9 cellular contexts compared by ENCODE assay signal in the genomic region with DNA sequence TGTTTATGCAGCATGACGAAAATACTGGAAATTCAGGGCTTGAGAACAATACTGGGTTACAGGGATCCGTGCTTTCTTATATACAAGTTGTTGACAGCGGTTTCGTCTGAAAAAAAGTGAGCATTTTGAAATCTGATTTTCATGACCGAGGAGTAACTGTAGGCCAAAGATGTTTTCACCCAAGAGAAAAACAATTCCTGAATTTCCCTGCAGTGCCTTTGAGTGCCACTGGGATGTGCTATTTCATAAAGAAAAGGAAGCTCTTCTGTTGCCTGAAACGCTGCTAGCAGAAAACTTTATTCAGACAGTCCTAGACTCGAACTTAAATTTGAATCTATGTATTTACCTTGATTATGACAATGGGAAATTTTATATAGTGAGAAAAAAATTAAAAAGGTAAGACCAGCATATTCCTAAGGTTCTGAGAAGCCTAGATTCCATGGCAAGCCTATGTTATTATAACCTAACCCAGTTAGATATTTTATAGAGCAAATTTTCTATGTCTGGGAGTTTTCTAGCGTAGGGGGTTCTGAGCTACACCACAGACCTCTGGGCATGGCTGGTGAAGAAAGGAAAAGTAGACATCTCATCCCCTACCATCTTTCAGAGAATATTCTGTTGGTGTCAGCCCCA. TPM values are rescaled to one million over a fixed set of nuclear protein-coding genes. Genes with fewer than 3 reads are reported as not detected.
DNase-seq lines count a peak whose midpoint lies in the region; ATAC-seq and TF ChIP-seq lines count a peak whose summit lies in the region.
"Had no signal": no experiment of that assay in that cellular context is flagged by ENCODE, and none has a peak within 500 bp of the region (broad histone marks: within the 10 kb centered on the region; RNA-seq: fewer than 3 reads in every experiment).

No MANE protein-coding gene starts in this region.

- H3K9me3 Mint-ChIP-seq in chondrocyte (ENCODE audit: low read depth): peaks cover 2% of the 10 kb centered on the region
- H3K9me3 Mint-ChIP-seq: activated naive CD4-positive, alpha-beta T cell treated with anti-CD3 and anti-CD28 coated beads, Interleukin-2, amount 50 U/mL, for 24 hours had no signal

- H3K4me3 Mint-ChIP-seq in chondrocyte (ENCODE audit: unreplicated experiment): no peak overlapping the region
- H3K4me3 Mint-ChIP-seq: activated naive CD4-positive, alpha-beta T cell treated with anti-CD3 and anti-CD28 coated beads, Interleukin-2, amount 50 U/mL, for 24 hours had no signal

- no peak overlapping the region for H2AFZ ChIP-seq in MM.1S (ENCODE audit: low read length)

- H3K9ac ChIP-seq in MM.1S (ENCODE audit: low read length) (no peak overlapping the region), stomach smooth muscle (ENCODE audit: low read length in 2 of 2) (peak overlapping the region; percentile 53 to 60)

- peaks cover 57% of the 10 kb centered on the region for H3K4me1 Mint-ChIP-seq in chondrocyte (ENCODE audit: low read depth)
- H3K4me1 Mint-ChIP-seq: activated naive CD4-positive, alpha-beta T cell treated with anti-CD3 and anti-CD28 coated beads, Interleukin-2, amount 50 U/mL, for 24 hours had no signal

- H3K9me2 ChIP-seq in MM.1S (replicated peaks; ENCODE audit: insufficient read depth, low read length): no peaks in the 10 kb centered on the region

- no peaks in the 10 kb centered on the region for H3K4me1 ChIP-seq in MM.1S (ENCODE audit: low read length)
- H3K4me1 ChIP-seq in stomach smooth muscle (ENCODE audit: control insufficient read depth, insufficient read depth, low read length): peaks cover 18% of the 10 kb centered on the region

- DNase-seq in DMS53 (lab: John Stamatoyannopoulos, UW) (peak; percentile 74), MM.1S (peak; percentile 79), chondrocyte (ENCODE audit: low spot score) (no peak), left kidney (ENCODE audit: low read depth, low spot score) (peak; percentile 83)

- H3K27ac ChIP-seq in MM.1S (ENCODE audit: low read length): no peak overlapping the region
- H3K27ac ChIP-seq in stomach smooth muscle (ENCODE audit: low read length): peak overlapping the region; percentile 62

- H3K4me3 ChIP-seq in MM.1S (ENCODE audit: low read length) (no peak overlapping the region), stomach smooth muscle (ENCODE audit: low read length in 2 of 2) (peak overlapping the region in 1 of 2 donors; percentile 29)

- no peaks in the 10 kb centered on the region for H3K27me3 Mint-ChIP-seq in chondrocyte (ENCODE audit: low read depth)

- no peaks in the 10 kb centered on the region for H3K27me3 ChIP-seq in MM.1S (replicated peaks; ENCODE audit: insufficient read depth, low read length)
- no peaks in the 10 kb centered on the region for H3K27me3 ChIP-seq in stomach smooth muscle (ENCODE audit: control insufficient read depth in 1 of 2, insufficient read depth in 2 of 2, low read length in 2 of 2)

- no peaks in the 10 kb centered on the region for H3K79me2 ChIP-seq in MM.1S (ENCODE audit: low read length)

- H3K4me2 ChIP-seq in MM.1S (ENCODE audit: low read depth, low read length): no peak overlapping the region; the same call in 1 of the 2 replicates

- H3F3A ChIP-seq in MM.1S (ENCODE audit: insufficient read depth, low read length): no peaks in the 10 kb centered on the region

- TF ChIP-seq CTCF in MM.1S (IDR thresholded peaks at IDR 0.05; ENCODE audit: low read length): peak; percentile 97
- TF ChIP-seq CTCF in chondrocyte (IDR thresholded peaks at IDR 0.05): peak; percentile 93

- H3K9me3 ChIP-seq in MM.1S (replicated peaks; ENCODE audit: insufficient read depth, low read length): no peaks in the 10 kb centered on the region
- no peaks in the 10 kb centered on the region for H3K9me3 ChIP-seq in stomach smooth muscle (ENCODE audit: control insufficient read depth in 2 of 2, low read length in 2 of 2)

- peaks cover 2% of the 10 kb centered on the region for H3K36me3 Mint-ChIP-seq in chondrocyte (ENCODE audit: low read depth)
- H3K36me3 Mint-ChIP-seq: activated naive CD4-positive, alpha-beta T cell treated with anti-CD3 and anti-CD28 coated beads, Interleukin-2, amount 50 U/mL, for 24 hours had no signal

- H4K20me1 ChIP-seq in MM.1S (ENCODE audit: insufficient read depth, low read length): no peaks in the 10 kb centered on the region

- ATAC-seq in GM21360 (IDR thresholded peaks at IDR 0.05; ENCODE audit: unreplicated experiment) (peak; percentile 54), SK-N-SH treated with all-trans-retinoic acid at 6 μM for 48 hours (peak; percentile 76), HG03135 (IDR thresholded peaks at IDR 0.05; ENCODE audit: unreplicated experiment) (no peak)

- no peaks in the 10 kb centered on the region for H3K36me3 ChIP-seq in MM.1S (replicated peaks; ENCODE audit: insufficient read depth, low read length)
- no peaks in the 10 kb centered on the region for H3K36me3 ChIP-seq in stomach smooth muscle (ENCODE audit: control insufficient read depth in 2 of 2, insufficient read depth in 2 of 2, low read length in 2 of 2)

- H3K27ac Mint-ChIP-seq in chondrocyte (ENCODE audit: unreplicated experiment): peak overlapping the region; percentile 97
- H3K27ac Mint-ChIP-seq: activated naive CD4-positive, alpha-beta T cell treated with anti-CD3 and anti-CD28 coated beads, Interleukin-2, amount 50 U/mL, for 24 hours had no signal

TF ChIP-seq in SK-N-SH treated with all-trans-retinoic acid at 6 μM for 48 hours, 23 proteins besides CTCF, POLR2A, EP300 and RAD21 (continues in another document):
- TF ChIP-seq, protein P1, sequence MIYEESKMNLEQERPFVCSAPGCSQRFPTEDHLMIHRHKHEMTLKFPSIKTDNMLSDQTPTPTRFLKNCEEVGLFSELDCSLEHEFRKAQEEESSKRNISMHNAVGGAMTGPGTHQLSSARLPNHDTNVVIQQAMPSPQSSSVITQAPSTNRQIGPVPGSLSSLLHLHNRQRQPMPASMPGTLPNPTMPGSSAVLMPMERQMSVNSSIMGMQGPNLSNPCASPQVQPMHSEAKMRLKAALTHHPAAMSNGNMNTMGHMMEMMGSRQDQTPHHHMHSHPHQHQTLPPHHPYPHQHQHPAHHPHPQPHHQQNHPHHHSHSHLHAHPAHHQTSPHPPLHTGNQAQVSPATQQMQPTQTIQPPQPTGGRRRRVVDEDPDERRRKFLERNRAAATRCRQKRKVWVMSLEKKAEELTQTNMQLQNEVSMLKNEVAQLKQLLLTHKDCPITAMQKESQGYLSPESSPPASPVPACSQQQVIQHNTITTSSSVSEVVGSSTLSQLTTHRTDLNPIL (CRISPR knock-in tag; IDR thresholded peaks at IDR 0.05; ENCODE audit: low read depth): no peak
- TF ChIP-seq, protein P2, sequence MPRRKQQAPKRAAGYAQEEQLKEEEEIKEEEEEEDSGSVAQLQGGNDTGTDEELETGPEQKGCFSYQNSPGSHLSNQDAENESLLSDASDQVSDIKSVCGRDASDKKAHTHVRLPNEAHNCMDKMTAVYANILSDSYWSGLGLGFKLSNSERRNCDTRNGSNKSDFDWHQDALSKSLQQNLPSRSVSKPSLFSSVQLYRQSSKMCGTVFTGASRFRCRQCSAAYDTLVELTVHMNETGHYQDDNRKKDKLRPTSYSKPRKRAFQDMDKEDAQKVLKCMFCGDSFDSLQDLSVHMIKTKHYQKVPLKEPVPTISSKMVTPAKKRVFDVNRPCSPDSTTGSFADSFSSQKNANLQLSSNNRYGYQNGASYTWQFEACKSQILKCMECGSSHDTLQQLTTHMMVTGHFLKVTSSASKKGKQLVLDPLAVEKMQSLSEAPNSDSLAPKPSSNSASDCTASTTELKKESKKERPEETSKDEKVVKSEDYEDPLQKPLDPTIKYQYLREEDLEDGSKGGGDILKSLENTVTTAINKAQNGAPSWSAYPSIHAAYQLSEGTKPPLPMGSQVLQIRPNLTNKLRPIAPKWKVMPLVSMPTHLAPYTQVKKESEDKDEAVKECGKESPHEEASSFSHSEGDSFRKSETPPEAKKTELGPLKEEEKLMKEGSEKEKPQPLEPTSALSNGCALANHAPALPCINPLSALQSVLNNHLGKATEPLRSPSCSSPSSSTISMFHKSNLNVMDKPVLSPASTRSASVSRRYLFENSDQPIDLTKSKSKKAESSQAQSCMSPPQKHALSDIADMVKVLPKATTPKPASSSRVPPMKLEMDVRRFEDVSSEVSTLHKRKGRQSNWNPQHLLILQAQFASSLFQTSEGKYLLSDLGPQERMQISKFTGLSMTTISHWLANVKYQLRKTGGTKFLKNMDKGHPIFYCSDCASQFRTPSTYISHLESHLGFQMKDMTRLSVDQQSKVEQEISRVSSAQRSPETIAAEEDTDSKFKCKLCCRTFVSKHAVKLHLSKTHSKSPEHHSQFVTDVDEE (CRISPR knock-in tag; IDR thresholded peaks at IDR 0.05): no peak
- TF ChIP-seq CSDC2 (CRISPR knock-in tag; IDR thresholded peaks at IDR 0.05) (no peak), GLIS3 (CRISPR knock-in tag; IDR thresholded peaks at IDR 0.05) (no peak), ZFP3 (CRISPR knock-in tag; IDR thresholded peaks at IDR 0.05) (no peak), SNAI2 (CRISPR knock-in tag; IDR thresholded peaks at IDR 0.05) (no peak), ZC3H10 (CRISPR knock-in tag; IDR thresholded peaks at IDR 0.05) (no peak), TOX (CRISPR knock-in tag; IDR thresholded peaks at IDR 0.05; ENCODE audit: borderline replicate concordance) (no peak), RARB (CRISPR knock-in tag; IDR thresholded peaks at IDR 0.05) (no peak), ISL1 (CRISPR knock-in tag; IDR thresholded peaks at IDR 0.05) (no peak), ZFP30 (CRISPR knock-in tag; IDR thresholded peaks at IDR 0.05) (no peak), ZNF565 (CRISPR knock-in tag; conservative IDR thresholded peaks at IDR 0.05; ENCODE audit: low read depth) (no peak), ARNTL (CRISPR knock-in tag; IDR thresholded peaks at IDR 0.05; ENCODE audit: borderline replicate concordance, low read depth) (no peak), ZNF70 (CRISPR knock-in tag; IDR thresholded peaks at IDR 0.05) (no peak), ESRRG (CRISPR knock-in tag; IDR thresholded peaks at IDR 0.05) (no peak)
- TF ChIP-seq, protein P3, sequence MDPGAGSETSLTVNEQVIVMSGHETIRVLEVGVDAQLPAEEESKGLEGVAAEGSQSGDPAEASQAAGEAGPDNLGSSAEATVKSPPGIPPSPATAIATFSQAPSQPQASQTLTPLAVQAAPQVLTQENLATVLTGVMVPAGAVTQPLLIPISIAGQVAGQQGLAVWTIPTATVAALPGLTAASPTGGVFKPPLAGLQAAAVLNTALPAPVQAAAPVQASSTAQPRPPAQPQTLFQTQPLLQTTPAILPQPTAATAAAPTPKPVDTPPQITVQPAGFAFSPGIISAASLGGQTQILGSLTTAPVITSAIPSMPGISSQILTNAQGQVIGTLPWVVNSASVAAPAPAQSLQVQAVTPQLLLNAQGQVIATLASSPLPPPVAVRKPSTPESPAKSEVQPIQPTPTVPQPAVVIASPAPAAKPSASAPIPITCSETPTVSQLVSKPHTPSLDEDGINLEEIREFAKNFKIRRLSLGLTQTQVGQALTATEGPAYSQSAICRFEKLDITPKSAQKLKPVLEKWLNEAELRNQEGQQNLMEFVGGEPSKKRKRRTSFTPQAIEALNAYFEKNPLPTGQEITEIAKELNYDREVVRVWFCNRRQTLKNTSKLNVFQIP (CRISPR knock-in tag; IDR thresholded peaks at IDR 0.05; ENCODE audit: borderline replicate concordance, low read depth): no peak

RNA-seq across cellular contexts. Expression of a gene that starts 30.2 kb away (rescaled TPM):
- total RNA-seq in chondrocyte: 3.0 to 3.4 TPM (median 3.3 TPM) in 3 replicates
